In the genomic region with DNA sequence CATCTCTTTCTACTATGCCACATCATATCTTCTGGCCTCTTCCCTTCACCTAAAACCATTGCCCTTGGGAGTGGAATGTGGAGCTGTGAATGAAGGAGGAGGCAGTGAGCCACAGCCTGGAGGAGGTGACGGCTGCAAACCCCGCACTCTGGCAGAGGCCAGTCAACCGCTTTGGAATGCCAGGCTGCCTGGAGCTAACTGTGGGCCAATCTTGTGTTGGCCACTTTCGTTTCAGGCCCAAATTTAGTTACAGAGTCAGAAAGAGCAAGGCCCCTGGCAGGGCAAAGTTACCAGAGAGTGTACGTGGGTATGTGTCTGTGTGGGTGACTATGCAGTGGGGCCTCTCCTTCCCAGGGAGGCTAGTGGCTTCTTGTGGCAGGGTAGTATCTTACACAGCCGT, we compare ENCODE assay signal across 19 cellular contexts. TPM values are rescaled to one million over a fixed set of nuclear protein-coding genes. Genes with fewer than 3 reads are reported as not detected.
DNase-seq lines count a peak whose midpoint lies in the region; ATAC-seq and TF ChIP-seq lines count a peak whose summit lies in the region.
"Had no signal": no experiment of that assay in that cellular context is flagged by ENCODE, and none has a peak within 500 bp of the region (broad histone marks: within the 10 kb centered on the region; RNA-seq: fewer than 3 reads in every experiment).

No MANE protein-coding gene starts in this region.

- H3K4me3 ChIP-seq in GM23248, result no peak overlapping the region
- H3K4me3 ChIP-seq in mammary epithelial cell (replicated peaks in 1 of 3; ENCODE audit: insufficient read depth in 1 of 3, low read depth in 2 of 3, low read length in 3 of 3), result no peak overlapping the region
- H3K4me3 ChIP-seq in right cardiac atrium (ENCODE audit: low read length), result no peak overlapping the region
- peak overlapping the region in 1 of 2 donors; percentile 35 for H3K4me3 ChIP-seq in stomach smooth muscle (ENCODE audit: low read length in 2 of 2)
- no peak overlapping the region for H3K4me3 ChIP-seq in CD8-positive, alpha-beta memory T cell (ENCODE audit: low read length)
- H3K4me3 ChIP-seq: BLaER1 had no signal

- peaks cover 9% of the 10 kb centered on the region; the same call in 1 of the 2 replicates for H3F3A ChIP-seq in GM23248 (ENCODE audit: insufficient read depth)

- WGBS in GM23248 (ENCODE audit: low coverage in 1 of 2, low lambda C conversion rate in 2 of 2, missing lambda C conversion rate in 2 of 2), 2 experiments, result 47 to 59% methylated on average over 6 of the region's 6 CpGs
- WGBS in mammary epithelial cell (ENCODE audit: low coverage, missing lambda C conversion rate), result 2% methylated on average over 4 of the region's 6 CpGs
- WGBS in right cardiac atrium, result 66% methylated on average over 6 of the region's 6 CpGs

- peak; percentile 77 to 79 for ATAC-seq in right cardiac atrium

- dilution Hi-C loops in mammary epithelial cell (cut with HindIII; ENCODE audit: low sequenced_read_pairs), result no loop called here

- H2AFZ ChIP-seq in GM23248 (no peak overlapping the region), mammary epithelial cell (ENCODE audit: low read depth, low read length) (peak overlapping the region; percentile 12)

- no peak overlapping the region for H3K4me2 ChIP-seq in GM23248 (ENCODE audit: unreplicated experiment)
- H3K4me2 ChIP-seq in mammary epithelial cell (ENCODE audit: insufficient read depth, low read depth, low read length), result no peak overlapping the region
- H3K4me2 ChIP-seq: BLaER1 had no signal

- H4K20me1 ChIP-seq in GM23248 (ENCODE audit: insufficient read depth) (no peaks in the 10 kb centered on the region), mammary epithelial cell (ENCODE audit: insufficient read depth, low read length) (no peaks in the 10 kb centered on the region)
- H4K20me1 ChIP-seq: BLaER1 had no signal

- H3K27ac ChIP-seq in GM23248 (peak overlapping the region; percentile 85), mammary epithelial cell (ENCODE audit: insufficient read depth, low read depth, low read length) (no peak overlapping the region), right cardiac atrium (ENCODE audit: low read length) (peak overlapping the region; percentile 61), stomach smooth muscle (ENCODE audit: low read length) (peak overlapping the region; percentile 96)
- H3K27ac ChIP-seq in CD8-positive, alpha-beta memory T cell (ENCODE audit: low read depth, low read length), result no peak overlapping the region
- H3K27ac ChIP-seq: BLaER1, epithelial cell of prostate had no signal

- peaks cover 10 to 26% of the 10 kb centered on the region in 2 donors for H3K27me3 Mint-ChIP-seq in CD8-positive, alpha-beta memory T cell
- H3K27me3 Mint-ChIP-seq: dendritic cell treated with granulocyte-macrophage colony-stimulating factor and Interleukin-4, amounts not matched to agents 40 ng/mL and 50 ng/mL, for 4 days had no signal

- H3K9me2 ChIP-seq in GM23248 (ENCODE audit: insufficient read depth), result no peaks in the 10 kb centered on the region

- BruUV-seq in mammary epithelial cell (replicated peaks; lab: Mats Ljungman, UMichigan), result no TSS peak

- H3K4me3 Mint-ChIP-seq in CD8-positive, alpha-beta memory T cell, result no peak overlapping the region
- H3K4me3 Mint-ChIP-seq: activated T-helper 1 cell treated with anti-CD3 and anti-CD28 coated beads, Interleukin-12 subunit alpha, Interleukin-12 subunit beta, Interleukin-2, Interleukin-4 antibody, amounts not matched to agents 30 ng/mL and 10 ng/mL and 1 ng/mL, durations not matched to agents 14 hours and 24 hours and 36 hours; dendritic cell treated with granulocyte-macrophage colony-stimulating factor and Interleukin-4, amounts not matched to agents 40 ng/mL and 50 ng/mL, for 4 days had no signal

- no peak for TF ChIP-seq CTCF in mammary epithelial cell (conservative IDR thresholded peaks at IDR 0.05 in 1 of 2, IDR thresholded peaks at IDR 0.05 in 1 of 2; ENCODE audit: extremely low read depth in 1 of 2, insufficient read depth in 1 of 2, low read depth in 1 of 2, low read length in 2 of 2)

- H3K36me3 ChIP-seq in GM23248 (ENCODE audit: low read depth) (no peaks in the 10 kb centered on the region), mammary epithelial cell (ENCODE audit: insufficient read depth, low read length) (no peaks in the 10 kb centered on the region), stomach smooth muscle (ENCODE audit: control insufficient read depth in 2 of 2, insufficient read depth in 2 of 2, low read length in 2 of 2) (no peaks in the 10 kb centered on the region)
- no peaks in the 10 kb centered on the region for H3K36me3 ChIP-seq in CD8-positive, alpha-beta memory T cell (ENCODE audit: insufficient read depth, low read length)
- H3K36me3 ChIP-seq: BLaER1 had no signal

- H3K9me3 ChIP-seq in GM23248 (ENCODE audit: low read depth) (no peaks in the 10 kb centered on the region), mammary epithelial cell (replicated peaks; ENCODE audit: insufficient read depth, low read length) (no peaks in the 10 kb centered on the region), right cardiac atrium (ENCODE audit: control insufficient read depth, low read length) (no peaks in the 10 kb centered on the region), stomach smooth muscle (ENCODE audit: control insufficient read depth in 2 of 2, low read length in 2 of 2) (no peaks in the 10 kb centered on the region)
- H3K9me3 ChIP-seq in CD8-positive, alpha-beta memory T cell (ENCODE audit: low read length), result no peaks in the 10 kb centered on the region
- H3K9me3 ChIP-seq: BLaER1 had no signal

- no peak overlapping the region for H3K27ac Mint-ChIP-seq in CD8-positive, alpha-beta memory T cell
- H3K27ac Mint-ChIP-seq: activated T-helper 1 cell treated with anti-CD3 and anti-CD28 coated beads, Interleukin-12 subunit alpha, Interleukin-12 subunit beta, Interleukin-2, Interleukin-4 antibody, amounts not matched to agents 30 ng/mL and 10 ng/mL and 1 ng/mL, durations not matched to agents 14 hours and 24 hours and 36 hours; dendritic cell treated with granulocyte-macrophage colony-stimulating factor and Interleukin-4, amounts not matched to agents 40 ng/mL and 50 ng/mL, for 4 days had no signal

- H3K9ac ChIP-seq in GM23248, result peak overlapping the region; percentile 72
- H3K9ac ChIP-seq in mammary epithelial cell (ENCODE audit: insufficient read depth, low read length), result no peak overlapping the region
- peak overlapping the region; percentile 6 to 71 for H3K9ac ChIP-seq in stomach smooth muscle (ENCODE audit: low read length in 2 of 2)
- H3K9ac ChIP-seq: BLaER1 had no signal

- H3K27me3 ChIP-seq in GM23248 (replicated peaks; ENCODE audit: insufficient read depth) (no peaks in the 10 kb centered on the region), mammary epithelial cell (ENCODE audit: insufficient read depth, low read length) (no peaks in the 10 kb centered on the region), right cardiac atrium (ENCODE audit: control insufficient read depth, insufficient read depth) (no peaks in the 10 kb centered on the region), stomach smooth muscle (ENCODE audit: control insufficient read depth in 1 of 2, insufficient read depth in 2 of 2, low read length in 2 of 2) (no peaks in the 10 kb centered on the region)
- no peaks in the 10 kb centered on the region for H3K27me3 ChIP-seq in CD8-positive, alpha-beta memory T cell (ENCODE audit: insufficient read depth, low read length, poor library complexity, severe bottlenecking)
- H3K27me3 ChIP-seq: BLaER1 had no signal

- peaks cover 6 to 8% (median 7%) of the 10 kb centered on the region in 3 donors for H3K4me1 Mint-ChIP-seq in CD8-positive, alpha-beta memory T cell

- POLR2A ChIA-PET in CD8-positive, alpha-beta memory T cell (lab: Charles Lee), result no interaction called here

- H3K4me1 ChIP-seq in GM23248 (ENCODE audit: insufficient read depth) (peaks cover 35% of the 10 kb centered on the region), mammary epithelial cell (ENCODE audit: insufficient read depth, low read length) (peaks cover 20% of the 10 kb centered on the region), right cardiac atrium (ENCODE audit: control insufficient read depth, insufficient read depth, low read length) (peaks cover 12% of the 10 kb centered on the region), stomach smooth muscle (ENCODE audit: control insufficient read depth, insufficient read depth, low read length) (peaks cover 66% of the 10 kb centered on the region)
- H3K4me1 ChIP-seq in CD8-positive, alpha-beta memory T cell (ENCODE audit: insufficient read depth, low read length), result no peaks in the 10 kb centered on the region

- intact Hi-C loops in mammary epithelial cell (cut with micrococcal nuclease), result no loop called here
- intact Hi-C loops in right cardiac atrium (cut with DNase I), result no loop called here

- H3K36me3 Mint-ChIP-seq in CD8-positive, alpha-beta memory T cell, result no peaks in the 10 kb centered on the region

- no peaks in the 10 kb centered on the region for H3K9me3 Mint-ChIP-seq in CD8-positive, alpha-beta memory T cell
- H3K9me3 Mint-ChIP-seq: activated T-helper 1 cell treated with anti-CD3 and anti-CD28 coated beads, Interleukin-12 subunit alpha, Interleukin-12 subunit beta, Interleukin-2, Interleukin-4 antibody, amounts not matched to agents 30 ng/mL and 10 ng/mL and 1 ng/mL, durations not matched to agents 14 hours and 24 hours and 36 hours; dendritic cell treated with granulocyte-macrophage colony-stimulating factor and Interleukin-4, amounts not matched to agents 40 ng/mL and 50 ng/mL, for 4 days had no signal

- in situ Hi-C loops in GM23248 (cut with MboI) (no loop called here), mammary epithelial cell (cut with MboI; ENCODE audit: low sequenced_read_pairs in 2 of 2) (no loop called here)

- peak; percentile 90 for DNase-seq in GM23248
- DNase-seq in mammary epithelial cell, result peak; percentile 12
- peak; percentile 37 to 72 (median 71) for DNase-seq in right cardiac atrium
- no peak for DNase-seq in SHP77 treated with DMSO at 0.1 percent for 48 hours (lab: John Stamatoyannopoulos, UW)
- DNase-seq in NCI-H345 treated with DMSO at 0.1 percent for 48 hours (lab: John Stamatoyannopoulos, UW; ENCODE audit: unreplicated experiment), result no peak
- no peak for DNase-seq in CD8-positive, alpha-beta memory T cell
- no peak for DNase-seq in medulla oblongata (ENCODE audit: extremely low spot score)
- DNase-seq: activated CD4-positive, alpha-beta T cell treated with anti-CD3 and anti-CD28 coated beads, Interleukin-2, amount 50 U/mL, for 48 hours; amygdala; DMS 273 treated with DMSO at 0.1 percent for 48 hours; glutamatergic neuron; Karpas-422; OCI-M1 had no signal

- CTCF ChIA-PET in mammary epithelial cell (lab: Charles Lee; ENCODE audit: low non-redundant PET), result interaction anchor here (0.6 kb wide), 1 partner anchor 91 kb away, joined by 5 read pairs; no protein-coding TSS in a partner anchor
- CTCF ChIA-PET in CD8-positive, alpha-beta memory T cell (lab: Charles Lee), result no interaction called here

- H3K79me2 ChIP-seq in GM23248 (ENCODE audit: insufficient read depth) (peaks cover 98% of the 10 kb centered on the region), mammary epithelial cell (ENCODE audit: insufficient read depth, low read length) (no peaks in the 10 kb centered on the region)

RNA-seq across cellular contexts. Expression of a gene that starts 40.1 kb away (rescaled TPM):
- 8.6 and 11.5 TPM in 2 replicates for total RNA-seq in GM23248 (2014; rRNA removed; shearing (Covaris generic))
- polyA plus RNA-seq in GM23248 (2016; fragmentation: Nextera tagmentation; extraction: Ambion mirVana) (2.5 and 4.9 TPM in 2 replicates), mammary epithelial cell (not detected), right cardiac atrium (34.6 TPM)
- total RNA-seq in mammary epithelial cell (10 to 100 TPM in 1 of 2 donors, 1 to 10 TPM in 1; 1.2 to 11.0 TPM), right cardiac atrium (100 to 1,000 TPM; 111 to 163 (median 124) TPM)
- polyA minus RNA-seq in mammary epithelial cell, result not detected
- total RNA-seq in CD8-positive, alpha-beta memory T cell, result under 1 TPM; 0.04 TPM
- polyA plus RNA-seq in CD8-positive, alpha-beta memory T cell, result 0.10 TPM
- polyA plus RNA-seq: keratinocyte had no signal

Comparison
In these comparisons a context has a peak if more than half of its experiments do, and no peak if none do; other contexts are left out.
1. DNase-seq: peak in GM23248 (single experiment), mammary epithelial cell (single experiment) and right cardiac atrium (3 of 3); none in SHP77 treated with DMSO at 0.1 percent for 48 hours (single experiment), NCI-H345 treated with DMSO at 0.1 percent for 48 hours (single experiment), CD8-positive, alpha-beta memory T cell (0 of 5) and medulla oblongata (single experiment).
2. H3K27ac ChIP-seq: peak in GM23248 (single experiment), right cardiac atrium (single experiment) and stomach smooth muscle (single experiment); none in mammary epithelial cell (single experiment) and CD8-positive, alpha-beta memory T cell (single experiment).